Comparison of ENCODE assay signal across 15 cellular contexts in the genomic region with DNA sequence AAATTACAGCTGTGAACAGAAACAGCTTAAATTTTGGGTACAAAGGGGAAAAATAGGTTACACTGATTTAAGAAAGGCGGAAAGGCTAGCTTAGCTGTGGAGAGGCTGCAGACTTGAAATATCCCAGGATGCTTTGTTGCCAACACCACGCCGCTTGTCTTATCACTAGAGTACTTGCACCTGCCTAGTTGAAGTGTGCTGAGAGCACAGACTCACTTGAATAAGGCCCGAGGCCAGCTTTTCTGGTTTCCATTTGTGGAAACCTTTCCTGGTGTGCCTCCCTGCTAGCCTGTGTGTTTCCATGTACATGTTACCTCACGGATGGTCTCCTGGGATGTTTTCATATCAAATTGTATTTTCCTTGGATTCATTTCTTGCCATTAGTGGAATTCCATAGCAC. TPM values are rescaled to one million over a fixed set of nuclear protein-coding genes. Genes with fewer than 3 reads are reported as not detected.
DNase-seq lines count a peak whose midpoint lies in the region; ATAC-seq and TF ChIP-seq lines count a peak whose summit lies in the region.
"Had no signal": no experiment of that assay in that cellular context is flagged by ENCODE, and none has a peak within 500 bp of the region (broad histone marks: within the 10 kb centered on the region; RNA-seq: fewer than 3 reads in every experiment).

No MANE protein-coding gene starts in this region.

- H3K36me3 ChIP-seq in left lung (no peaks in the 10 kb centered on the region), MG63 (no peaks in the 10 kb centered on the region; the same call in 1 of the 2 replicates)
- H3K36me3 ChIP-seq: gastroesophageal sphincter, transverse colon had no signal

- peak overlapping the region; percentile 26 to 28 for H3K27ac ChIP-seq in left lung
- no peak overlapping the region for H3K27ac ChIP-seq in substantia nigra (ENCODE audit: low read depth, low read length, poor library complexity, severe bottlenecking)
- H3K27ac ChIP-seq: C4-2B, coronary artery, transverse colon had no signal

- POLR2A ChIA-PET in naive thymus-derived CD8-positive, alpha-beta T cell (lab: Charles Lee): no interaction called here

- no peaks in the 10 kb centered on the region for H3K9me3 Mint-ChIP-seq in naive thymus-derived CD8-positive, alpha-beta T cell
- H3K9me3 Mint-ChIP-seq in CD14-positive monocyte: peaks cover 0 to 21% (median 7%) of the 10 kb centered on the region in 7 donors
- H3K9me3 Mint-ChIP-seq: HFFc6 had no signal

- H3K9me3 ChIP-seq in left lung (no peaks in the 10 kb centered on the region), MG63 (no peaks in the 10 kb centered on the region)
- H3K9me3 ChIP-seq: gastroesophageal sphincter, transverse colon had no signal

- H3K27me3 ChIP-seq in left lung: peaks cover 0 to 43% of the 10 kb centered on the region in 2 donors
- H3K27me3 ChIP-seq in MG63: no peaks in the 10 kb centered on the region

- no peak overlapping the region for H3K4me3 Mint-ChIP-seq in naive thymus-derived CD8-positive, alpha-beta T cell
- peak overlapping the region in 1 of 2 donors; percentile 89 for H3K4me3 Mint-ChIP-seq in CD14-positive monocyte
- H3K4me3 Mint-ChIP-seq: HFFc6 had no signal

- H3K4me1 Mint-ChIP-seq in naive thymus-derived CD8-positive, alpha-beta T cell: peaks cover 4 to 25% (median 15%) of the 10 kb centered on the region in 4 donors
- H3K4me1 Mint-ChIP-seq in CD14-positive monocyte: peaks cover 36% of the 10 kb centered on the region

- H3K27me3 Mint-ChIP-seq in naive thymus-derived CD8-positive, alpha-beta T cell: peaks cover 22 to 44% (median 27%) of the 10 kb centered on the region in 5 donors
- H3K27me3 Mint-ChIP-seq in CD14-positive monocyte (ENCODE audit: low read depth in 3 of 3): peaks cover 46 to 66% (median 50%) of the 10 kb centered on the region in 3 donors

- H3K4me3 ChIP-seq in WI38 (ENCODE audit: low read depth, low read length) (peak overlapping the region; percentile 90), left lung (peak overlapping the region; percentile 55 to 61), MG63 (no peak overlapping the region)
- H3K4me3 ChIP-seq: transverse colon had no signal

- ATAC-seq in left lung: peak; percentile 33
- no peak for ATAC-seq in naive thymus-derived CD8-positive, alpha-beta T cell
- ATAC-seq: gastroesophageal sphincter had no signal

- intact Hi-C loops in left lung (cut with DNase I): loop anchor here in 1 of 2 donors (5.0 to 10.0 kb wide), 2 partner anchors 94 to 226 kb away; no protein-coding TSS in a partner anchor
- intact Hi-C loops in CD14-positive monocyte (cut with micrococcal nuclease): loop anchor here in 1 of 2 donors (10.0 kb wide), 2 partner anchors 86 to 116 kb away; no protein-coding TSS in a partner anchor

- DNase-seq in DMS79 treated with DMSO at 0.1 percent for 48 hours (lab: John Stamatoyannopoulos, UW) (peak; percentile 96), NCI-H2029 (lab: John Stamatoyannopoulos, UW) (peak; percentile 84), left lung (peak in 1 of 2 donors; percentile 66), substantia nigra (lab: John Stamatoyannopoulos, UW) (no peak), MG63 (no peak), CD14-positive monocyte (ENCODE audit: low spot score) (no peak)
- no peak for DNase-seq in naive thymus-derived CD8-positive, alpha-beta T cell
- DNase-seq: activated CD4-positive, alpha-beta T cell treated with anti-CD3 and anti-CD28 coated beads for 4 hours; activated naive CD4-positive, alpha-beta T cell; HFFc6; transverse colon had no signal

- no peaks in the 10 kb centered on the region for H3K36me3 Mint-ChIP-seq in naive thymus-derived CD8-positive, alpha-beta T cell
- H3K36me3 Mint-ChIP-seq in CD14-positive monocyte: peaks cover 5 to 9% of the 10 kb centered on the region in 2 donors

- H3K4me1 ChIP-seq in left lung: peaks cover 46 to 61% of the 10 kb centered on the region in 2 donors

- no peak overlapping the region for H3K27ac Mint-ChIP-seq in naive thymus-derived CD8-positive, alpha-beta T cell
- H3K27ac Mint-ChIP-seq in CD14-positive monocyte: no peak overlapping the region
- H3K27ac Mint-ChIP-seq: HFFc6 had no signal

- TF ChIP-seq CTCF in WI38 (IDR thresholded peaks at IDR 0.05; ENCODE audit: low read depth, low read length) (no peak), left lung (IDR thresholded peaks at IDR 0.05) (no peak), CD14-positive monocyte (IDR thresholded peaks at IDR 0.05) (no peak)

RNA-seq across cellular contexts. Expression of a gene that starts 3.2 kb away (rescaled TPM):
- 10 to 100 TPM; 21.9 to 35.4 TPM for total RNA-seq in left lung
- under 1 TPM; 0.82 to 0.99 TPM for total RNA-seq in naive thymus-derived CD8-positive, alpha-beta T cell
- not detected for polyA plus RNA-seq in naive thymus-derived CD8-positive, alpha-beta T cell
- 1.1 and 1.3 TPM in 2 replicates for total RNA-seq in MG63 (2014; rRNA removed; shearing (Covaris generic); ENCODE audit: low replicate concordance)
- under 1 TPM in 1 of 2 donors, not detected in 1; 0.09 TPM for polyA plus RNA-seq in CD14-positive monocyte

Comparison
In these comparisons a context has a peak if more than half of its experiments do, and no peak if none do; other contexts are left out.
1. DNase-seq: peak in DMS79 treated with DMSO at 0.1 percent for 48 hours (single experiment) and NCI-H2029 (single experiment); none in substantia nigra (0 of 49), naive thymus-derived CD8-positive, alpha-beta T cell (0 of 10), MG63 (single experiment) and CD14-positive monocyte (single experiment).
2. RNA of a gene that starts 3.2 kb away (total RNA-seq): 21.9 to 35.4 TPM in left lung; 1.1 to 1.3 TPM in MG63 and 0.82 to 0.99 TPM in naive thymus-derived CD8-positive, alpha-beta T cell; every median in the first group is over 10 times any median in the second.